ENCODE assay signal across 28 cellular contexts in the genomic region with DNA sequence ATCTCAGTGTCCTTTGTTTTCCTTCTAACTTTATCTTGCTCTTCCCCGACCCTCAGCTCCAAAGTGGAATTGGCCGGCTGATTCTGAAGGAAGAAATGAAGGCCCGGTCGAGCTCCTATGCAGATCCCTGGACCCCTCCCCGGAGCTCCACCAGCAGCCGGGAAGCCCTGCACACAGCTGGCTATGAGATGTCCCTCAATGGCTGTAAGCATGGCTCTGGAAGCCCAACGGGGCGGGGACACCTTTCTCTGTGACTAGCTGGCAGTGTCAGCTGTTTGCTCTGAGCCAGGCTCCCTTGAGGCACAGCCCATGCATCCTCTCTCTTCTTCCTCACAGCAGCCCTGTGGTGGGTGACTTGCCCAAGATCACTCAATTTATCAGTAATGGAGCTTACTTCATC.
"Had no signal": no experiment of that assay in that cellular context is flagged by ENCODE, and none has a peak within 500 bp of the region (broad histone marks: within the 10 kb centered on the region; RNA-seq: fewer than 3 reads in every experiment).

No MANE protein-coding gene starts in this region.

- H3K4me1 Mint-ChIP-seq: stimulated activated effector memory CD8-positive, alpha-beta T cell treated with anti-CD3 and anti-CD28 coated beads, Interleukin-12 subunit alpha, Interleukin-12 subunit beta, amount 100 ng/mL, for 72 hours; stimulated activated memory B cell treated with anti-CD40 and anti-IgM and Interleukin-4, amounts not matched to agents 10 μg/mL and 1 μg/mL and 100 μg/mL, for 72 hours; stimulated activated naive B cell treated with anti-CD40 and anti-IgM and Interleukin-4, amounts not matched to agents 10 μg/mL and 1 μg/mL and 100 μg/mL, for 72 hours had no signal

- H3K9me3 ChIP-seq: suprapubic skin, testis, thoracic aorta, thyroid gland, tibial nerve, transverse colon, upper lobe of left lung, upper lobe of right lung, uterus, vagina had no signal

- H3K27ac Mint-ChIP-seq: stimulated activated effector memory CD8-positive, alpha-beta T cell treated with anti-CD3 and anti-CD28 coated beads, Interleukin-12 subunit alpha, Interleukin-12 subunit beta, amount 100 ng/mL, for 72 hours; stimulated activated memory B cell treated with anti-CD40 and anti-IgM and Interleukin-4, amounts not matched to agents 10 μg/mL and 1 μg/mL and 100 μg/mL, for 72 hours; stimulated activated naive B cell treated with anti-CD40 and anti-IgM and Interleukin-4, amounts not matched to agents 10 μg/mL and 1 μg/mL and 100 μg/mL, for 72 hours; stimulated activated naive CD8-positive, alpha-beta T cell treated with anti-CD3 and anti-CD28 coated beads, Interleukin-15, amount 100 ng/mL, for 72 hours; stimulated activated naive CD8-positive, alpha-beta T cell treated with anti-CD3 and anti-CD28 coated beads, Interleukin-15, Interleukin-2, amounts not matched to agents 100 ng/mL and 50 ng/mL, for 24 hours; type B pancreatic cell had no signal

- H3K4me3 Mint-ChIP-seq: stimulated activated effector memory CD8-positive, alpha-beta T cell treated with anti-CD3 and anti-CD28 coated beads, Interleukin-12 subunit alpha, Interleukin-12 subunit beta, amount 100 ng/mL, for 72 hours; stimulated activated memory B cell treated with anti-CD40 and anti-IgM and Interleukin-4, amounts not matched to agents 10 μg/mL and 1 μg/mL and 100 μg/mL, for 72 hours; stimulated activated naive B cell treated with anti-CD40 and anti-IgM and Interleukin-4, amounts not matched to agents 10 μg/mL and 1 μg/mL and 100 μg/mL, for 72 hours; stimulated activated naive CD8-positive, alpha-beta T cell treated with anti-CD3 and anti-CD28 coated beads, Interleukin-15, amount 100 ng/mL, for 72 hours; stimulated activated naive CD8-positive, alpha-beta T cell treated with anti-CD3 and anti-CD28 coated beads, Interleukin-15, Interleukin-2, amounts not matched to agents 100 ng/mL and 50 ng/mL, for 24 hours; type B pancreatic cell had no signal

- ATAC-seq: stimulated activated effector memory CD8-positive, alpha-beta T cell treated with anti-CD3 and anti-CD28 coated beads, Interleukin-12 subunit alpha, Interleukin-12 subunit beta, amount 100 ng/mL, for 72 hours; stimulated activated memory B cell treated with anti-CD40 and anti-IgM and Interleukin-4, amounts not matched to agents 10 μg/mL and 1 μg/mL and 100 μg/mL, for 72 hours; stimulated activated naive B cell treated with anti-CD40 and anti-IgM and Interleukin-4, amounts not matched to agents 10 μg/mL and 1 μg/mL and 100 μg/mL, for 72 hours; stimulated activated naive CD8-positive, alpha-beta T cell treated with anti-CD3 and anti-CD28 coated beads, Interleukin-15, amount 100 ng/mL, for 72 hours; stimulated activated naive CD8-positive, alpha-beta T cell treated with anti-CD3 and anti-CD28 coated beads, Interleukin-15, Interleukin-2, amounts not matched to agents 100 U/mL and 50 U/mL, for 24 hours; upper lobe of right lung had no signal

- H3K4me1 ChIP-seq: stomach, suprapubic skin, testis, thyroid gland, tibial artery, tibial nerve, transverse colon, upper lobe of left lung, upper lobe of right lung, uterus, vagina had no signal

- H3K36me3 ChIP-seq: thyroid gland, transverse colon, uterus had no signal

- H3K4me3 ChIP-seq: stomach, suprapubic skin, testis, thoracic aorta, thyroid gland, tibial artery, tibial nerve, transverse colon, upper lobe of left lung, upper lobe of right lung, uterus, vagina had no signal

- H3K36me3 Mint-ChIP-seq: stimulated activated effector memory CD8-positive, alpha-beta T cell treated with anti-CD3 and anti-CD28 coated beads, Interleukin-12 subunit alpha, Interleukin-12 subunit beta, amount 100 ng/mL, for 72 hours; stimulated activated memory B cell treated with anti-CD40 and anti-IgM and Interleukin-4, amounts not matched to agents 10 μg/mL and 1 μg/mL and 100 μg/mL, for 72 hours; stimulated activated naive B cell treated with anti-CD40 and anti-IgM and Interleukin-4, amounts not matched to agents 10 μg/mL and 1 μg/mL and 100 μg/mL, for 72 hours; type B pancreatic cell had no signal

- H3K27me3 ChIP-seq: stomach, suprapubic skin, testis, thyroid gland, tibial artery, tibial nerve, transverse colon, upper lobe of left lung, upper lobe of right lung, uterus, vagina had no signal

- H3K27me3 Mint-ChIP-seq: stimulated activated naive CD8-positive, alpha-beta T cell treated with anti-CD3 and anti-CD28 coated beads, Interleukin-15, amount 100 ng/mL, for 72 hours; stimulated activated naive CD8-positive, alpha-beta T cell treated with anti-CD3 and anti-CD28 coated beads, Interleukin-15, Interleukin-2, amounts not matched to agents 100 ng/mL and 50 ng/mL, for 24 hours had no signal

- DNase-seq: stimulated activated CD4-positive, alpha-beta T cell treated with anti-CD3 and anti-CD28 coated beads, Interleukin-2, amount 100 ng/mL, for 48 hours; stimulated activated CD4-positive, alpha-beta T cell treated with anti-CD3 and anti-CD28 coated beads, Interleukin-4, amount 100 ng/mL, for 1 hour; stimulated activated CD4-positive, alpha-beta T cell treated with anti-CD3 and anti-CD28 coated beads, Interleukin-4, amount 100 ng/mL, for 24 hours; stimulated activated CD4-positive, alpha-beta T cell treated with anti-CD3 and anti-CD28 coated beads, Interleukin-4, amount 100 ng/mL, for 4 hours; stimulated activated CD8-positive, alpha-beta memory T cell treated with anti-CD3 and anti-CD28 coated beads, Interleukin-4, amount 100 ng/mL, for 48 hours; stimulated activated naive B cell treated with anti-CD40 and anti-IgM and Interleukin-4, amounts not matched to agents 10 μg/mL and 1 μg/mL and 100 μg/mL, for 72 hours; stimulated activated naive CD4-positive, alpha-beta T cell; stimulated activated naive CD4-positive, alpha-beta T cell treated with Interleukin-2 at 50 U/mL for 16 hours; stimulated activated naive CD8-positive, alpha-beta T cell treated with anti-CD3 and anti-CD28 coated beads, Interleukin-15, amount 100 ng/mL, for 72 hours; stimulated activated naive CD8-positive, alpha-beta T cell treated with anti-CD3 and anti-CD28 coated beads, Interleukin-15, Interleukin-2, amounts not matched to agents 100 U/mL and 50 U/mL, for 24 hours; stomach; substantia nigra; testis; thyroid gland; tibial artery; transverse colon; trophoblast cell; upper lobe of left lung; upper lobe of right lung; uterus had no signal

- H3K27ac ChIP-seq: stomach, suprapubic skin, testis, thoracic aorta, thyroid gland, tibial artery, tibial nerve, transverse colon, upper lobe of left lung, upper lobe of right lung, uterus, vagina had no signal

- H3K9me3 Mint-ChIP-seq: stimulated activated effector memory CD8-positive, alpha-beta T cell treated with anti-CD3 and anti-CD28 coated beads, Interleukin-12 subunit alpha, Interleukin-12 subunit beta, amount 100 ng/mL, for 72 hours; stimulated activated memory B cell treated with anti-CD40 and anti-IgM and Interleukin-4, amounts not matched to agents 10 μg/mL and 1 μg/mL and 100 μg/mL, for 72 hours; stimulated activated naive CD8-positive, alpha-beta T cell treated with anti-CD3 and anti-CD28 coated beads, Interleukin-15, amount 100 ng/mL, for 72 hours; stimulated activated naive CD8-positive, alpha-beta T cell treated with anti-CD3 and anti-CD28 coated beads, Interleukin-15, Interleukin-2, amounts not matched to agents 100 ng/mL and 50 ng/mL, for 24 hours; type B pancreatic cell had no signal
